Comparison of ENCODE assay signal across 1 cellular context in genomic region chr15:40114218-40114617, GRCh38.
TF ChIP-seq lines count a peak whose summit lies in the region.

No MANE protein-coding gene starts in this region.

TF ChIP-seq in H1, 55 proteins besides CTCF, POLR2A, EP300 and RAD21 (continued from another document):
- TF ChIP-seq HDAC6 (IDR thresholded peaks at IDR 0.05; ENCODE audit: low read depth, low read length) (no peak), SIRT6 (IDR thresholded peaks at IDR 0.05; ENCODE audit: low read length) (no peak), ZNF274 (IDR thresholded peaks at IDR 0.05; ENCODE audit: borderline replicate concordance, extremely low read depth, low read length) (no peak), NRF1 (IDR thresholded peaks at IDR 0.05; ENCODE audit: low read depth, low read length) (no peak), RNF2 (IDR thresholded peaks at IDR 0.05; ENCODE audit: borderline replicate concordance, low read depth, low read length, missing control alignments, poor library complexity, severe bottlenecking) (no peak), TBP (IDR thresholded peaks at IDR 0.05; ENCODE audit: low read depth, low read length) (no peak)
TF ChIP-seq in H1: peak in this region for 0.
